ENCODE assay signal across 1 cellular context in the genomic region with DNA sequence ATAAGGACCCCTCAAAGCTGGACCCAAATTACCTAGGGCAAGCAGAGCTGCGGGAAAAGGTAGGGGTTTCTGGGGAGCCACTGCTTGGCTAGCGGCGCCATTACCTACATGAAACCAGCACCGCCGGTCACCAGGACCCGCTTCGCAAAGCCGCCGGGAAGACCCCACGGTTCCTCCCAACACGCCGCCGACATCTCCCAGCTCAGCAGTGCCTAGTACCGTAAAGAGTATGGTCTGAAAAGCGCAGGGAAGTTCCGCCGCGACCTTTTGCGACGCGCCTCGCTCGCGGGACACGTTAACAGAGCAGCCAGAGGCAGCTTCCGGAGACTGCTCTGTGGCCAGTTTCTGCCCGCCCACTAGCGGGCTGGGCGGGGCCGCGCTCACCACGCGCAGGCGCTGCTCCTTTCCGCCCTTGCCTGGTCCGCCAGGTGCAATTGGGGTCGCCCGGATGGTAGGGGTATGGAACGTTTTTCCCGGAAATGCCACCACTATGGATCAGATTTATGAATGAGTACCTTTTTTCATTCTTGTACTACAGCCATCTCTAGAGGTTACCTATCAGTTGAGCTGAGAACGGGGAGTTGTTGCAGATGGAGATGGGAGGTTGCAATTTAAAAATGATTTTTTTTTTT.
TF ChIP-seq lines count a peak whose summit lies in the region.

A gene with protein sequence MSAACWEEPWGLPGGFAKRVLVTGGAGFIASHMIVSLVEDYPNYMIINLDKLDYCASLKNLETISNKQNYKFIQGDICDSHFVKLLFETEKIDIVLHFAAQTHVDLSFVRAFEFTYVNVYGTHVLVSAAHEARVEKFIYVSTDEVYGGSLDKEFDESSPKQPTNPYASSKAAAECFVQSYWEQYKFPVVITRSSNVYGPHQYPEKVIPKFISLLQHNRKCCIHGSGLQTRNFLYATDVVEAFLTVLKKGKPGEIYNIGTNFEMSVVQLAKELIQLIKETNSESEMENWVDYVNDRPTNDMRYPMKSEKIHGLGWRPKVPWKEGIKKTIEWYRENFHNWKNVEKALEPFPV (minus strand): TSS at position 210 of the 632 bp plus-strand sequence. CDS start 16 bp downstream, at position 194.

TF ChIP-seq in WTC11, 78 proteins besides CTCF, POLR2A, EP300 and RAD21 (continued from another document):
- TF ChIP-seq, protein P1, sequence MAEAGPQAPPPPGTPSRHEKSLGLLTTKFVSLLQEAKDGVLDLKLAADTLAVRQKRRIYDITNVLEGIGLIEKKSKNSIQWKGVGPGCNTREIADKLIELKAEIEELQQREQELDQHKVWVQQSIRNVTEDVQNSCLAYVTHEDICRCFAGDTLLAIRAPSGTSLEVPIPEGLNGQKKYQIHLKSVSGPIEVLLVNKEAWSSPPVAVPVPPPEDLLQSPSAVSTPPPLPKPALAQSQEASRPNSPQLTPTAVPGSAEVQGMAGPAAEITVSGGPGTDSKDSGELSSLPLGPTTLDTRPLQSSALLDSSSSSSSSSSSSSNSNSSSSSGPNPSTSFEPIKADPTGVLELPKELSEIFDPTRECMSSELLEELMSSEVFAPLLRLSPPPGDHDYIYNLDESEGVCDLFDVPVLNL (CRISPR knock-in tag; IDR thresholded peaks at IDR 0.05; ENCODE audit: borderline replicate concordance, low read depth), result no peak
- TF ChIP-seq, protein P2, sequence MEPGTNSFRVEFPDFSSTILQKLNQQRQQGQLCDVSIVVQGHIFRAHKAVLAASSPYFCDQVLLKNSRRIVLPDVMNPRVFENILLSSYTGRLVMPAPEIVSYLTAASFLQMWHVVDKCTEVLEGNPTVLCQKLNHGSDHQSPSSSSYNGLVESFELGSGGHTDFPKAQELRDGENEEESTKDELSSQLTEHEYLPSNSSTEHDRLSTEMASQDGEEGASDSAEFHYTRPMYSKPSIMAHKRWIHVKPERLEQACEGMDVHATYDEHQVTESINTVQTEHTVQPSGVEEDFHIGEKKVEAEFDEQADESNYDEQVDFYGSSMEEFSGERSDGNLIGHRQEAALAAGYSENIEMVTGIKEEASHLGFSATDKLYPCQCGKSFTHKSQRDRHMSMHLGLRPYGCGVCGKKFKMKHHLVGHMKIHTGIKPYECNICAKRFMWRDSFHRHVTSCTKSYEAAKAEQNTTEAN (CRISPR knock-in tag; IDR thresholded peaks at IDR 0.05), result peak; percentile 80; the same call in 1 of the 2 replicates
- 0 out of 2 replicates have a peak, but pooled peaks have one; percentile 51 for TF ChIP-seq NR3C1 (CRISPR knock-in tag; conservative IDR thresholded peaks at IDR 0.05; ENCODE audit: low read depth)
